ENCODE assay signal across 9 cellular contexts in genomic region chr5:80686757-80687156, GRCh38. TPM values are rescaled to one million over a fixed set of nuclear protein-coding genes. Genes with fewer than 3 reads are reported as not detected.
DNase-seq lines count a peak whose midpoint lies in the region; FAIRE-seq and TF ChIP-seq lines count a peak whose summit lies in the region.
"Had no signal": no experiment of that assay in that cellular context is flagged by ENCODE, and none has a peak within 500 bp of the region (broad histone marks: within the 10 kb centered on the region; RNA-seq: fewer than 3 reads in every experiment).

No MANE protein-coding gene starts in this region.

- no peak overlapping the region for H3K4me3 Mint-ChIP-seq in activated CD4-positive, alpha-beta T cell treated with anti-CD3 and anti-CD28 coated beads, Interleukin-2, amount 10 ng/mL, durations not matched to agents 24 days and 14 days

- FAIRE-seq in H54 (lab: Jason Lieb, UNC): no peak

- DNase-seq in COR-L47 (lab: John Stamatoyannopoulos, UW) (peak; percentile 1), LNCaP clone FGC (ENCODE audit: low read depth) (no peak), myocyte (ENCODE audit: low read depth) (peak; percentile 22), GM13976 (ENCODE audit: low spot score) (no peak), H54 (ENCODE audit: insufficient read length, low spot score) (no peak), iPS-NIHi11 (ENCODE audit: low spot score) (no peak)
- DNase-seq in central memory CD4-positive, alpha-beta T cell: peak; percentile 18
- no peak for DNase-seq in activated CD4-positive, alpha-beta T cell treated with anti-CD3 and anti-CD28 coated beads, Interleukin-2, amount 10 ng/mL, durations not matched to agents 24 days and 14 days

- H3K36me3 Mint-ChIP-seq in activated CD4-positive, alpha-beta T cell treated with anti-CD3 and anti-CD28 coated beads, Interleukin-2, amount 10 ng/mL, durations not matched to agents 24 days and 14 days (ENCODE audit: low read depth): peaks cover 36% of the 10 kb centered on the region

- peak; percentile 41 for TF ChIP-seq CTCF in LNCaP clone FGC (IDR thresholded peaks at IDR 0.05; ENCODE audit: control insufficient read depth, extremely low read depth, insufficient read depth)
- TF ChIP-seq CTCF in GM13976 (IDR thresholded peaks at IDR 0.05; ENCODE audit: borderline replicate concordance, control extremely low read depth, extremely low read depth, insufficient read depth, missing control alignments): no peak

- peaks cover 20% of the 10 kb centered on the region for H3K4me1 Mint-ChIP-seq in activated CD4-positive, alpha-beta T cell treated with anti-CD3 and anti-CD28 coated beads, Interleukin-2, amount 10 ng/mL, durations not matched to agents 24 days and 14 days

- intact Hi-C loops in activated CD4-positive, alpha-beta T cell treated with anti-CD3 and anti-CD28 coated beads, Interleukin-2, amount 10 ng/mL, durations not matched to agents 24 days and 14 days (cut with micrococcal nuclease): loop anchor here (1.0 to 10.0 kb wide), 5 partner anchors 278 to 618 kb away; partner anchors contain the start of genes RASGRF2 and ZCCHC9

- no peak overlapping the region for H3K27ac Mint-ChIP-seq in activated CD4-positive, alpha-beta T cell treated with anti-CD3 and anti-CD28 coated beads, Interleukin-2, amount 10 ng/mL, durations not matched to agents 24 days and 14 days

- no peaks in the 10 kb centered on the region for H3K27me3 Mint-ChIP-seq in activated CD4-positive, alpha-beta T cell treated with anti-CD3 and anti-CD28 coated beads, Interleukin-2, amount 10 ng/mL, durations not matched to agents 24 days and 14 days

- H3K9me3 Mint-ChIP-seq in activated CD4-positive, alpha-beta T cell treated with anti-CD3 and anti-CD28 coated beads, Interleukin-2, amount 10 ng/mL, durations not matched to agents 24 days and 14 days: no peaks in the 10 kb centered on the region

- no peak overlapping the region for H3K4me3 ChIP-seq in LNCaP clone FGC (ENCODE audit: low read depth, low read length)
- H3K4me3 ChIP-seq: coronary artery had no signal

- TF ChIP-seq POLR2A in H54 (IDR thresholded peaks at IDR 0.05; ENCODE audit: low read depth, low read length): no peak

- in situ Hi-C loops in GM13976 (cut with MboI; ENCODE audit: low sequenced_read_pairs, unreplicated experiment): loop anchor here (10.0 kb wide), 1 partner anchor 508 kb away; no protein-coding TSS in a partner anchor

RNA-seq across cellular contexts. Expression of gene DHFR, which starts 32.0 kb away (rescaled TPM):
- 14.8 and 15.6 TPM in 2 replicates for total RNA-seq in myocyte
- 9.9 TPM for polyA plus RNA-seq in myocyte (2012)
- 66.5 and 73.4 TPM in 2 replicates for total RNA-seq in activated CD4-positive, alpha-beta T cell treated with anti-CD3 and anti-CD28 coated beads, Interleukin-2, amount 10 ng/mL, durations not matched to agents 24 days and 14 days

RNA-seq across cellular contexts. Expression of gene MSH3, which starts 32.3 kb away (rescaled TPM):
- 12.0 and 12.2 TPM in 2 replicates for total RNA-seq in myocyte
- polyA plus RNA-seq in myocyte (2012): 5.4 TPM
- total RNA-seq in activated CD4-positive, alpha-beta T cell treated with anti-CD3 and anti-CD28 coated beads, Interleukin-2, amount 10 ng/mL, durations not matched to agents 24 days and 14 days: 21.0 and 21.1 TPM in 2 replicates

Comparison
In these comparisons a context has a peak if more than half of its experiments do, and no peak if none do; other contexts are left out.
1. DNase-seq: peak in COR-L47 (single experiment), central memory CD4-positive, alpha-beta T cell (single experiment) and myocyte (single experiment); none in LNCaP clone FGC (single experiment), GM13976 (single experiment), H54 (single experiment), iPS-NIHi11 (single experiment) and activated CD4-positive, alpha-beta T cell treated with anti-CD3 and anti-CD28 coated beads, Interleukin-2, amount 10 ng/mL, durations not matched to agents 24 days and 14 days (single experiment).